8 cellular contexts compared by ENCODE assay signal in the genomic region with DNA sequence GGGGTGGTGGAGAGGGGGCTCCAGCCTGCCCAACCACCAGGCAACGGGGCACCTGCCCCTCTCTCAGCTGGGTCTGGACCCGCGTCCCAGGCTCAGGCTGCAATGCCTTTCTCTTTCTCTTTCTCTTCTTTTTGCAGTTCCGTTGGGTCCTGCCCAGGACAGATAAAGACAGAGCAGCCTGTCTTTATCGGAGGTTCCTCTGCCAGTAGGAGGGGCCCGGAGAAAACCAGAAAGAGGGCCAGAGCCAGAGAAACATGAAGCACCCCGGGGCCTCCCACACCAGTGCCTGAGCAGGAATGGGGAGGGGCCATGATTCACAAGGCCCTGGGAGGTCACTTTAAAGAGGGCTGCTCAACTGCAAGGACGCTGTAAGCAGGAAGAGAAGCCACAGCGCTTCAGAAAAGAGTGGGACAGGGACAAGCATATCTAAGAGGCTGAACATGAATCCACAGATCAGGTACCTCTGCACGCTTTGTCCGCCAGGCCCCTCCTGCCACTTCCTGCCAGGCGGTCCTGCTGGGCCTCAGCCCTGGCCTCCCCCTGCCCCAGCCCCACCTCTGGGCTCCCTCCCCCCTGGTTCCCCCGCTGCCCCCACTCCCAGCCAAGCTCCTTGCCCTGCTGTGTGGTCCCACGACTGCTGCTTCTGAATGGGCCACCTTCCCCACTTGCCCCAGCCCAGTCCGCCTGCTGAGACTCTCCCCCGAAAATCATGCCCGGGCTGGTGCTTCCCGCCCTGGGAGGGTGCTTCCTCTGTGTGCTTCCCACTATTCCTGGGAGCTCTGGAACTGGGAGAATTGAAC. TPM values are rescaled to one million over a fixed set of nuclear protein-coding genes. Genes with fewer than 3 reads are reported as not detected.
DNase-seq lines count a peak whose midpoint lies in the region; ATAC-seq, FAIRE-seq and TF ChIP-seq lines count a peak whose summit lies in the region.

Gene APOBEC3C (plus strand): TSS at position 335 of the 800 bp plus-strand sequence. CDS start 106 bp downstream, at position 441.

- peak; percentile 84 for TF ChIP-seq POLR2A in GM12891 (IDR thresholded peaks at IDR 0.05; ENCODE audit: low read depth, low read length)

- peak within 1 kb of the TSS; percentile 99 for H3K4me3 Mint-ChIP-seq in activated CD8-positive, alpha-beta T cell treated with anti-CD3 and anti-CD28 coated beads for 36 hours
- H3K4me3 Mint-ChIP-seq in effector memory CD8-positive, alpha-beta T cell = peak within 1 kb of the TSS; percentile 98 to 99

- H3K4me1 Mint-ChIP-seq in activated CD8-positive, alpha-beta T cell treated with anti-CD3 and anti-CD28 coated beads for 36 hours (ENCODE audit: low read depth) = peaks cover 27% of the 10 kb centered on the region
- peaks cover 30 to 31% of the 10 kb centered on the region in 2 donors for H3K4me1 Mint-ChIP-seq in effector memory CD8-positive, alpha-beta T cell (ENCODE audit: low read depth in 2 of 2)

- no peak for TF ChIP-seq CTCF in activated CD8-positive, alpha-beta T cell treated with anti-CD3 and anti-CD28 coated beads for 36 hours (IDR thresholded peaks at IDR 0.05)

- ATAC-seq in HG02678 (IDR thresholded peaks at IDR 0.05; ENCODE audit: unreplicated experiment) = peak; percentile 87
- peak; percentile 97 for ATAC-seq in activated CD8-positive, alpha-beta T cell treated with anti-CD3 and anti-CD28 coated beads for 36 hours
- ATAC-seq in effector memory CD8-positive, alpha-beta T cell (replicated peaks) = peak; percentile 93

- H3K27ac ChIP-seq in mesodermal cell (ENCODE audit: low read depth, low read length, severe bottlenecking) = peak within 1 kb of the TSS; percentile 68

- 6 to 15% methylated on average over 12 of the region's 18 CpGs for WGBS in mesodermal cell (ENCODE audit: insufficient coverage in 2 of 2), 2 experiments

- peak; percentile 75 for DNase-seq in GM12891 (ENCODE audit: insufficient read length, low spot score)
- peak; percentile 0 for DNase-seq in NCI-H526 treated with DMSO at 0.1 percent for 48 hours (lab: John Stamatoyannopoulos, UW)
- DNase-seq in activated CD8-positive, alpha-beta T cell treated with anti-CD3 and anti-CD28 coated beads for 36 hours = peak; percentile 93
- DNase-seq in effector memory CD8-positive, alpha-beta T cell = peak; percentile 67 to 69 (median 67)
- peak; percentile 81 to 83 for DNase-seq in stimulated activated CD8-positive, alpha-beta memory T cell treated with anti-CD3 and anti-CD28 coated beads, Interleukin-15, amount 100 ng/mL, for 48 hours (ENCODE audit: low read depth in 2 of 2)
- DNase-seq in NCI-H345 treated with DMSO at 0.1 percent for 48 hours (lab: John Stamatoyannopoulos, UW; ENCODE audit: unreplicated experiment) = no peak

- H3K4me3 ChIP-seq in mesodermal cell (ENCODE audit: extremely low read depth, insufficient read depth, low read length, poor library complexity, severe bottlenecking) = peak within 1 kb of the TSS; percentile 48

- FAIRE-seq in GM12891 (lab: Jason Lieb, UNC) = peak; percentile 95

- CTCF ChIA-PET in activated CD8-positive, alpha-beta T cell treated with anti-CD3 and anti-CD28 coated beads for 36 hours (lab: Charles Lee) = interaction anchor here (0.9 to 1.5 kb wide), 4 partner anchors 8 to 248 kb away, joined by 3 to 6 read pairs (median 4); no protein-coding TSS in a partner anchor

- POLR2A ChIA-PET in activated CD8-positive, alpha-beta T cell treated with anti-CD3 and anti-CD28 coated beads for 36 hours (lab: Charles Lee) = interaction anchor here (0.7 to 1.4 kb wide), 2 partner anchors 11 to 23 kb away, joined by 3 read pairs; no protein-coding TSS in a partner anchor

- no peaks in the 10 kb centered on the region for H3K9me3 ChIP-seq in mesodermal cell (ENCODE audit: control insufficient read depth, low read length)

- H3K36me3 Mint-ChIP-seq in activated CD8-positive, alpha-beta T cell treated with anti-CD3 and anti-CD28 coated beads for 36 hours (ENCODE audit: low read depth) = peaks cover 18% of the 10 kb centered on the region
- peaks cover 18% of the 10 kb centered on the region for H3K36me3 Mint-ChIP-seq in effector memory CD8-positive, alpha-beta T cell (ENCODE audit: insufficient read depth)

- peak within 1 kb of the TSS; percentile 97 for H3K27ac Mint-ChIP-seq in activated CD8-positive, alpha-beta T cell treated with anti-CD3 and anti-CD28 coated beads for 36 hours
- H3K27ac Mint-ChIP-seq in effector memory CD8-positive, alpha-beta T cell = peak within 1 kb of the TSS; percentile 95 to 96

- no peaks in the 10 kb centered on the region for H3K9me3 Mint-ChIP-seq in activated CD8-positive, alpha-beta T cell treated with anti-CD3 and anti-CD28 coated beads for 36 hours
- H3K9me3 Mint-ChIP-seq in effector memory CD8-positive, alpha-beta T cell = no peaks in the 10 kb centered on the region

- intact Hi-C loops in activated CD8-positive, alpha-beta T cell treated with anti-CD3 and anti-CD28 coated beads for 36 hours (cut with micrococcal nuclease) = no loop called here

- no peaks in the 10 kb centered on the region for H3K27me3 Mint-ChIP-seq in activated CD8-positive, alpha-beta T cell treated with anti-CD3 and anti-CD28 coated beads for 36 hours
- H3K27me3 Mint-ChIP-seq in effector memory CD8-positive, alpha-beta T cell = no peaks in the 10 kb centered on the region

- peaks cover 13% of the 10 kb centered on the region for H3K4me1 ChIP-seq in mesodermal cell (ENCODE audit: control insufficient read depth, insufficient read depth, low read length, poor library complexity, severe bottlenecking)

- H3K36me3 ChIP-seq in mesodermal cell (ENCODE audit: control insufficient read depth, insufficient read depth, low read length) = peaks cover 8% of the 10 kb centered on the region

TF ChIP-seq in GM12891, 5 proteins besides CTCF, POLR2A, EP300 and RAD21:
- TF ChIP-seq POLR2AphosphoS5 (IDR thresholded peaks at IDR 0.05; ENCODE audit: low read depth, low read length) (peak; percentile 80), POU2F2 (IDR thresholded peaks at IDR 0.05; ENCODE audit: low read depth, low read length) (no peak), TAF1 (IDR thresholded peaks at IDR 0.05; ENCODE audit: low read depth, low read length) (peak; percentile 85), SPI1 (IDR thresholded peaks at IDR 0.05; ENCODE audit: low read depth, low read length) (0 out of 2 replicates have a peak, but pooled peaks have one; percentile 8), PAX5 (IDR thresholded peaks at IDR 0.05; ENCODE audit: insufficient read depth, low read length, severe bottlenecking) (no peak)

RNA-seq across cellular contexts. Expression of gene APOBEC3C, which starts in this region (rescaled TPM):
- 104 TPM for polyA plus RNA-seq in GM12891 (2012; ENCODE audit: low read depth, missing spikeins)
- total RNA-seq in activated CD8-positive, alpha-beta T cell treated with anti-CD3 and anti-CD28 coated beads for 36 hours = 10 to 100 TPM; 82.2 to 82.6 TPM
- 38.1 TPM for polyA plus RNA-seq in mesodermal cell (2013, experiment 1 of 2)
- 41.5 TPM for polyA plus RNA-seq in mesodermal cell (2013, experiment 2 of 2)
